ENCODE assay signal across 9 cellular contexts in genomic region chr17:78127888-78128615, GRCh38. TPM values are rescaled to one million over a fixed set of nuclear protein-coding genes. Genes with fewer than 3 reads are reported as not detected.
A peak's percentile ranks its signal among the peaks of the same experiment; 100 is the strongest.
DNase-seq lines count a peak whose midpoint lies in the region; ATAC-seq and TF ChIP-seq lines count a peak whose summit lies in the region.
"Had no signal": no experiment of that assay in that cellular context is flagged by ENCODE, and none has a peak within 500 bp of the region (broad histone marks: within the 10 kb centered on the region; RNA-seq: fewer than 3 reads in every experiment).

No MANE protein-coding gene starts in this region.

- peak overlapping the region; percentile 93 for H2AFZ ChIP-seq in hepatocyte

- H3K27me3 ChIP-seq in adipocyte (replicated peaks; ENCODE audit: control insufficient read depth, insufficient read depth, low read length) (peaks cover 20% of the 10 kb centered on the region), hepatocyte (peaks cover 11% of the 10 kb centered on the region)

- no peaks in the 10 kb centered on the region for H3K9me3 ChIP-seq in adipocyte (ENCODE audit: control insufficient read depth, low read length)
- no peaks in the 10 kb centered on the region for H3K9me3 ChIP-seq in hepatocyte (ENCODE audit: low read depth)

- peak overlapping the region; percentile 100 for H3K4me2 ChIP-seq in hepatocyte

- no peaks in the 10 kb centered on the region for H4K20me1 ChIP-seq in hepatocyte (ENCODE audit: insufficient read depth, poor library complexity, severe bottlenecking)

- H3K4me3 ChIP-seq in adipocyte (ENCODE audit: low read length), result peak overlapping the region; percentile 63
- peak overlapping the region; percentile 95 for H3K4me3 ChIP-seq in hepatocyte
- H3K4me3 ChIP-seq in skeletal muscle cell (ENCODE audit: low read depth, low read length), result peak overlapping the region; percentile 65

- H3K36me3 ChIP-seq in adipocyte (ENCODE audit: control insufficient read depth, insufficient read depth, low read length, severe bottlenecking) (no peaks in the 10 kb centered on the region), hepatocyte (replicated peaks; ENCODE audit: insufficient read depth, low read depth) (no peaks in the 10 kb centered on the region)

- DNase-seq in CD14-positive monocyte (ENCODE audit: low spot score) (peak; percentile 46), adipocyte (ENCODE audit: low read depth) (peak; percentile 10), hepatocyte (ENCODE audit: low spot score) (peak; percentile 72), skeletal muscle cell (ENCODE audit: low read depth) (no peak), NCI-H2107 treated with DMSO at 0.1 percent for 48 hours (lab: John Stamatoyannopoulos, UW; ENCODE audit: unreplicated experiment) (no peak)

- peak overlapping the region; percentile 58 for H3K9ac ChIP-seq in adipocyte (ENCODE audit: low read length)

- peaks cover 0 to 4% (median 0%) of the 10 kb centered on the region in 3 donors for H3K27me3 Mint-ChIP-seq in CD14-positive monocyte (ENCODE audit: low read depth in 3 of 3)

- peaks cover 3% of the 10 kb centered on the region for H3K79me2 ChIP-seq in hepatocyte

- peaks cover 68% of the 10 kb centered on the region for H3K4me1 Mint-ChIP-seq in CD14-positive monocyte

- H3K36me3 Mint-ChIP-seq in CD14-positive monocyte, result peaks cover 17 to 21% of the 10 kb centered on the region in 2 donors

- H3K4me3 Mint-ChIP-seq in CD14-positive monocyte, result peak overlapping the region; percentile 89 to 90

- 2% methylated on average over 29 of the region's 46 CpGs for WGBS in hepatocyte (ENCODE audit: low lambda C conversion rate, missing lambda C conversion rate)

- TF ChIP-seq RAD21 in Ishikawa (IDR thresholded peaks at IDR 0.05; ENCODE audit: low read depth), result no peak

- intact Hi-C loops in CD14-positive monocyte (cut with micrococcal nuclease), result loop anchor here (2.0 to 5.0 kb wide), 2 partner anchors 15 to 44 kb away; no protein-coding TSS in a partner anchor

- H3K9me2 ChIP-seq in hepatocyte (replicated peaks; ENCODE audit: insufficient read depth), result no peaks in the 10 kb centered on the region

- peak overlapping the region; percentile 85 to 93 (median 92) for H3K27ac Mint-ChIP-seq in CD14-positive monocyte

- H3K27ac ChIP-seq in hepatocyte, result peak overlapping the region; percentile 93

- no peak for TF ChIP-seq EP300 in Ishikawa (IDR thresholded peaks at IDR 0.05; ENCODE audit: borderline replicate concordance)

- TF ChIP-seq CTCF in CD14-positive monocyte (IDR thresholded peaks at IDR 0.05), result no peak
- no peak for TF ChIP-seq CTCF in hepatocyte (IDR thresholded peaks at IDR 0.05; ENCODE audit: poor library complexity)

- H3K9me3 Mint-ChIP-seq in CD14-positive monocyte, result no peaks in the 10 kb centered on the region

- H3K4me1 ChIP-seq in adipocyte (ENCODE audit: control insufficient read depth, insufficient read depth, low read length) (peaks cover 12% of the 10 kb centered on the region), hepatocyte (ENCODE audit: insufficient read depth) (peaks cover 23% of the 10 kb centered on the region)

- ATAC-seq in HG03280 (IDR thresholded peaks at IDR 0.05; ENCODE audit: unreplicated experiment) (no peak), GM18909 (IDR thresholded peaks at IDR 0.05; ENCODE audit: poor library complexity, unreplicated experiment) (no peak)

TF ChIP-seq in Ishikawa, 13 proteins besides CTCF, POLR2A, EP300 and RAD21:
- TF ChIP-seq ZBTB7A (IDR thresholded peaks at IDR 0.05; ENCODE audit: low read depth) (peak; percentile 39), TCF12 (IDR thresholded peaks at IDR 0.05; ENCODE audit: low read depth) (0 out of 2 replicates have a peak, but pooled peaks have one; percentile 8), CREB1 (IDR thresholded peaks at IDR 0.05; ENCODE audit: low read depth) (no peak), TEAD4 (IDR thresholded peaks at IDR 0.05) (no peak), MAX (IDR thresholded peaks at IDR 0.05) (no peak), USF1 (IDR thresholded peaks at IDR 0.05) (no peak), YY1 (IDR thresholded peaks at IDR 0.05; ENCODE audit: low read depth) (no peak), FOXM1 (IDR thresholded peaks at IDR 0.05; ENCODE audit: borderline replicate concordance, low read depth) (no peak), CEBPB (IDR thresholded peaks at IDR 0.05) (no peak), NFIC (IDR thresholded peaks at IDR 0.05) (no peak), TAF1 (IDR thresholded peaks at IDR 0.05; ENCODE audit: low read depth) (no peak; the same call in 1 of the 2 replicates), EGR1 (IDR thresholded peaks at IDR 0.05) (no peak)
- TF ChIP-seq, protein P1, sequence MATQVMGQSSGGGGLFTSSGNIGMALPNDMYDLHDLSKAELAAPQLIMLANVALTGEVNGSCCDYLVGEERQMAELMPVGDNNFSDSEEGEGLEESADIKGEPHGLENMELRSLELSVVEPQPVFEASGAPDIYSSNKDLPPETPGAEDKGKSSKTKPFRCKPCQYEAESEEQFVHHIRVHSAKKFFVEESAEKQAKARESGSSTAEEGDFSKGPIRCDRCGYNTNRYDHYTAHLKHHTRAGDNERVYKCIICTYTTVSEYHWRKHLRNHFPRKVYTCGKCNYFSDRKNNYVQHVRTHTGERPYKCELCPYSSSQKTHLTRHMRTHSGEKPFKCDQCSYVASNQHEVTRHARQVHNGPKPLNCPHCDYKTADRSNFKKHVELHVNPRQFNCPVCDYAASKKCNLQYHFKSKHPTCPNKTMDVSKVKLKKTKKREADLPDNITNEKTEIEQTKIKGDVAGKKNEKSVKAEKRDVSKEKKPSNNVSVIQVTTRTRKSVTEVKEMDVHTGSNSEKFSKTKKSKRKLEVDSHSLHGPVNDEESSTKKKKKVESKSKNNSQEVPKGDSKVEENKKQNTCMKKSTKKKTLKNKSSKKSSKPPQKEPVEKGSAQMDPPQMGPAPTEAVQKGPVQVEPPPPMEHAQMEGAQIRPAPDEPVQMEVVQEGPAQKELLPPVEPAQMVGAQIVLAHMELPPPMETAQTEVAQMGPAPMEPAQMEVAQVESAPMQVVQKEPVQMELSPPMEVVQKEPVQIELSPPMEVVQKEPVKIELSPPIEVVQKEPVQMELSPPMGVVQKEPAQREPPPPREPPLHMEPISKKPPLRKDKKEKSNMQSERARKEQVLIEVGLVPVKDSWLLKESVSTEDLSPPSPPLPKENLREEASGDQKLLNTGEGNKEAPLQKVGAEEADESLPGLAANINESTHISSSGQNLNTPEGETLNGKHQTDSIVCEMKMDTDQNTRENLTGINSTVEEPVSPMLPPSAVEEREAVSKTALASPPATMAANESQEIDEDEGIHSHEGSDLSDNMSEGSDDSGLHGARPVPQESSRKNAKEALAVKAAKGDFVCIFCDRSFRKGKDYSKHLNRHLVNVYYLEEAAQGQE (IDR thresholded peaks at IDR 0.05; ENCODE audit: low read depth), result no peak

RNA-seq across cellular contexts. Expression of gene TMC6, which starts 0.5 kb away (rescaled TPM):
- 10 to 100 TPM; 60.1 to 79.2 TPM for polyA plus RNA-seq in CD14-positive monocyte
- 20.9 and 26.7 TPM in 2 replicates for total RNA-seq in hepatocyte
- 57.9 and 62.8 TPM in 2 replicates for polyA plus RNA-seq in hepatocyte

RNA-seq across cellular contexts. Expression of gene TMC8, which starts 2.5 kb away (rescaled TPM):
- polyA plus RNA-seq in CD14-positive monocyte (10 to 100 TPM; 13.3 to 15.1 TPM), hepatocyte (1.2 and 3.3 TPM in 2 replicates)
- 0.07 and 0.16 TPM in 2 replicates for total RNA-seq in hepatocyte

RNA-seq across cellular contexts. Expression of gene C17orf99, which starts 18.1 kb away (rescaled TPM):
- polyA plus RNA-seq in CD14-positive monocyte (not detected), hepatocyte (0.62 and 0.77 TPM in 2 replicates)
- 0.32 and 0.33 TPM in 2 replicates for total RNA-seq in hepatocyte
- total RNA-seq: lung microvascular endothelial cell had no signal

RNA-seq across cellular contexts. Expression of gene SYNGR2, which starts 40.3 kb away (rescaled TPM):
- polyA plus RNA-seq in CD14-positive monocyte, result 100 to 1,000 TPM; 350 to 402 TPM
- 48.3 and 72.5 TPM in 2 replicates for total RNA-seq in hepatocyte
- 160 and 191 TPM in 2 replicates for polyA plus RNA-seq in hepatocyte

RNA-seq across cellular contexts. Expression of gene TK1, which starts 58.8 kb away (rescaled TPM):
- 1 to 10 TPM; 1.4 to 2.0 TPM for polyA plus RNA-seq in CD14-positive monocyte
- 8.3 and 13.8 TPM in 2 replicates for total RNA-seq in hepatocyte
- polyA plus RNA-seq in hepatocyte, result 29.9 and 31.9 TPM in 2 replicates

Comparison
In these comparisons a context has a peak if more than half of its experiments do, and no peak if none do; other contexts are left out.
1. DNase-seq: peak in CD14-positive monocyte (single experiment), adipocyte (single experiment) and hepatocyte (single experiment); none in skeletal muscle cell (single experiment) and NCI-H2107 treated with DMSO at 0.1 percent for 48 hours (single experiment).
2. Peak in every context shown above with its lines, with median percentiles within 50 percentile points of each other: H3K4me3 ChIP-seq.